10 cellular contexts compared by ENCODE assay signal in genomic region chr15:96329403-96329981, GRCh38. TPM values are rescaled to one million over a fixed set of nuclear protein-coding genes. Genes with fewer than 3 reads are reported as not detected.
DNase-seq lines count a peak whose midpoint lies in the region; ATAC-seq, FAIRE-seq and TF ChIP-seq lines count a peak whose summit lies in the region.
"Had no signal": no experiment of that assay in that cellular context is flagged by ENCODE, and none has a peak within 500 bp of the region (broad histone marks: within the 10 kb centered on the region; RNA-seq: fewer than 3 reads in every experiment).

No MANE protein-coding gene starts in this region.

- H3K9me3 ChIP-seq in IMR-90 (ENCODE audit: control insufficient read depth, insufficient read depth, low read length): no peaks in the 10 kb centered on the region
- no peaks in the 10 kb centered on the region for H3K9me3 ChIP-seq in endodermal cell (ENCODE audit: control insufficient read depth, low read length)

- dilution Hi-C loops in IMR-90 (cut with HindIII; ENCODE audit: low sequenced_read_pairs, unreplicated experiment): no loop called here

- in situ Hi-C loops in IMR-90 (cut with MboI; ENCODE audit: low sequenced_read_pairs): loop anchor here (5.0 to 25.0 kb wide), 2 partner anchors 767 to 1072 kb away; no protein-coding TSS in a partner anchor

- FAIRE-seq in RCC 7860 (lab: Jason Lieb, UNC): no peak

- H3K14ac ChIP-seq in IMR-90 (replicated peaks; ENCODE audit: low read depth, low read length): peak overlapping the region; percentile 76

- H3K36me3 Mint-ChIP-seq in endodermal cell (ENCODE audit: low read depth): no peaks in the 10 kb centered on the region
- H3K36me3 Mint-ChIP-seq in nephron (ENCODE audit: low read depth): peaks cover 29% of the 10 kb centered on the region
- peaks cover 5% of the 10 kb centered on the region for H3K36me3 Mint-ChIP-seq in activated CD4-positive, alpha-beta T cell treated with anti-CD3 and anti-CD28 coated beads, Interleukin-2, amount 10 ng/mL, durations not matched to agents 7 days and 5 days (ENCODE audit: low read depth)

- H3K27me3 ChIP-seq in IMR-90 (ENCODE audit: control insufficient read depth, insufficient read depth, low read length) (no peaks in the 10 kb centered on the region), endodermal cell (ENCODE audit: control insufficient read depth, insufficient read depth, low read length, poor library complexity, severe bottlenecking) (peaks cover 90% of the 10 kb centered on the region)

- H2AFZ ChIP-seq in IMR-90 (replicated peaks; ENCODE audit: low read length, poor library complexity): peak overlapping the region; percentile 9

- peak overlapping the region; percentile 72 for H4K91ac ChIP-seq in IMR-90 (ENCODE audit: insufficient read depth, low read depth, low read length)

- H3K27me3 Mint-ChIP-seq in endodermal cell (ENCODE audit: insufficient read depth) (peaks cover 92% of the 10 kb centered on the region), nephron (ENCODE audit: low read depth) (peaks cover 1% of the 10 kb centered on the region)
- peaks cover 83% of the 10 kb centered on the region for H3K27me3 Mint-ChIP-seq in activated CD4-positive, alpha-beta T cell treated with anti-CD3 and anti-CD28 coated beads, Interleukin-2, amount 10 ng/mL, durations not matched to agents 7 days and 5 days

- H3K4me3 Mint-ChIP-seq in endodermal cell: peak overlapping the region; percentile 66
- H3K4me3 Mint-ChIP-seq in nephron: peak overlapping the region; percentile 94 to 100 (median 98)
- H3K4me3 Mint-ChIP-seq in activated CD4-positive, alpha-beta T cell treated with anti-CD3 and anti-CD28 coated beads, Interleukin-2, amount 10 ng/mL, durations not matched to agents 7 days and 5 days: no peak overlapping the region

- peak overlapping the region; percentile 90 for H3K4me2 ChIP-seq in IMR-90 (ENCODE audit: low read depth, low read length)

- intact Hi-C loops in IMR-90 (cut with micrococcal nuclease): loop anchor here (5.0 to 10.0 kb wide), 8 partner anchors 147 to 922 kb away; no protein-coding TSS in a partner anchor

- no CpG with 5 or more reads among the region's 8 CpGs for WGBS in IMR-90 (ENCODE audit: extremely low coverage in 2 of 2, insufficient read length in 1 of 2), 2 experiments
- 20 to 27% methylated on average over 5 to 7 of the region's 8 CpGs for whole genome bisulfite sequencing in endodermal cell (ENCODE audit: insufficient coverage in 1 of 2, insufficient read length in 1 of 2), 2 experiments

- H3K4me1 ChIP-seq in IMR-90 (ENCODE audit: control insufficient read depth, insufficient read depth, low read length) (peaks cover 4% of the 10 kb centered on the region), endodermal cell (ENCODE audit: control insufficient read depth, insufficient read depth, low read length) (no peaks in the 10 kb centered on the region)

- H4K8ac ChIP-seq in IMR-90 (ENCODE audit: low read depth in 2 of 2, low read length in 2 of 2): peak overlapping the region; percentile 44 to 86

- no peak for ATAC-seq in IMR-90 (ENCODE audit: low read depth)

- H3K27ac ChIP-seq in IMR-90 (ENCODE audit: insufficient read depth, low read length): peak overlapping the region; percentile 82
- no peak overlapping the region for H3K27ac ChIP-seq in endodermal cell (ENCODE audit: low read depth, low read length)

- CTCF ChIA-PET in IMR-90 (lab: Yijun Ruan, JAX): interaction anchor here (0.6 kb wide), 3 partner anchors 9 to 289 kb away, joined by 3 to 4 read pairs (median 3); no protein-coding TSS in a partner anchor
- CTCF ChIA-PET in activated CD4-positive, alpha-beta T cell treated with anti-CD3 and anti-CD28 coated beads, Interleukin-2, amount 10 ng/mL, durations not matched to agents 7 days and 5 days (lab: Charles Lee): no interaction called here

- H3K9ac ChIP-seq in IMR-90 (ENCODE audit: low read depth, low read length): peak overlapping the region; percentile 79
- no peak overlapping the region for H3K9ac ChIP-seq in endodermal cell (ENCODE audit: extremely low read depth, low read length, poor library complexity, severe bottlenecking)

- H4K20me1 ChIP-seq in IMR-90 (ENCODE audit: insufficient read depth, low read length): peaks cover 19% of the 10 kb centered on the region

- peak overlapping the region; percentile 55 for H2AK5ac ChIP-seq in IMR-90 (ENCODE audit: low read depth, low read length)

- no peaks in the 10 kb centered on the region for H3K9me1 ChIP-seq in IMR-90 (ENCODE audit: insufficient read depth, low read length)

- TF ChIP-seq CTCF in AG09309 (IDR thresholded peaks at IDR 0.05; ENCODE audit: control insufficient read depth, insufficient read depth, low read depth, low read length, missing control alignments) (no peak), IMR-90 (conservative IDR thresholded peaks at IDR 0.05; ENCODE audit: low read depth, low read length) (no peak), endodermal cell (conservative IDR thresholded peaks at IDR 0.05) (no peak), nephron (IDR thresholded peaks at IDR 0.05; ENCODE audit: unreplicated experiment in 3 of 3) (no peak)

- H3K9me3 Mint-ChIP-seq in endodermal cell (peaks cover 1% of the 10 kb centered on the region), nephron (peaks cover 2% of the 10 kb centered on the region)
- no peaks in the 10 kb centered on the region for H3K9me3 Mint-ChIP-seq in activated CD4-positive, alpha-beta T cell treated with anti-CD3 and anti-CD28 coated beads, Interleukin-2, amount 10 ng/mL, durations not matched to agents 7 days and 5 days

- POLR2A ChIA-PET in IMR-90 (lab: Charles Lee; ENCODE audit: unreplicated experiment): no interaction called here
- POLR2A ChIA-PET in activated CD4-positive, alpha-beta T cell treated with anti-CD3 and anti-CD28 coated beads, Interleukin-2, amount 10 ng/mL, durations not matched to agents 7 days and 5 days (lab: Charles Lee): no interaction called here

- H3K4me1 Mint-ChIP-seq in endodermal cell (peaks cover 38% of the 10 kb centered on the region), nephron (peaks cover 28% of the 10 kb centered on the region)
- peaks cover 7% of the 10 kb centered on the region for H3K4me1 Mint-ChIP-seq in activated CD4-positive, alpha-beta T cell treated with anti-CD3 and anti-CD28 coated beads, Interleukin-2, amount 10 ng/mL, durations not matched to agents 7 days and 5 days

- H4K5ac ChIP-seq in IMR-90 (ENCODE audit: low read depth, low read length): peak overlapping the region; percentile 84

- peaks cover 23% of the 10 kb centered on the region for H3K36me3 ChIP-seq in IMR-90 (ENCODE audit: control insufficient read depth, insufficient read depth, low read length)
- no peaks in the 10 kb centered on the region for H3K36me3 ChIP-seq in endodermal cell (ENCODE audit: control insufficient read depth, insufficient read depth, low read length)

- H2AK9ac ChIP-seq in IMR-90 (replicated peaks; ENCODE audit: low read depth, low read length, poor library complexity): peak overlapping the region; percentile 31

- peak overlapping the region; percentile 94 for H2BK5ac ChIP-seq in IMR-90 (ENCODE audit: low read depth, low read length, poor library complexity, severe bottlenecking)

- peak overlapping the region; percentile 52; the same call in 1 of the 2 replicates for H2BK20ac ChIP-seq in IMR-90 (ENCODE audit: low read depth, low read length)

- peak overlapping the region; percentile 85 for H3K4ac ChIP-seq in IMR-90 (ENCODE audit: low read depth, low read length)

- H3K23ac ChIP-seq in IMR-90 (ENCODE audit: low read depth, low read length): peak overlapping the region; percentile 87

- no peak for TF ChIP-seq RAD21 in IMR-90 (IDR thresholded peaks at IDR 0.05; ENCODE audit: low read length)

- H2BK15ac ChIP-seq in IMR-90 (ENCODE audit: low read depth, low read length): peak overlapping the region; percentile 35; the same call in 2 of the 3 replicates

- H3K18ac ChIP-seq in IMR-90 (ENCODE audit: low read depth, low read length): peak overlapping the region; percentile 70

- BruUV-seq in IMR-90 (replicated peaks; lab: Mats Ljungman, UMichigan): no TSS peak

- no peak for DNase-seq in AG09309 (ENCODE audit: low read depth)
- DNase-seq in IMR-90: no peak
- DNase-seq in endodermal cell: no peak
- no peak for DNase-seq in NCI-H2107 (lab: John Stamatoyannopoulos, UW)
- no peak for DNase-seq in NCI-H1930 (lab: John Stamatoyannopoulos, UW)
- no peak for DNase-seq in RCC 7860 (ENCODE audit: low spot score)
- DNase-seq in activated CD4-positive, alpha-beta T cell treated with anti-CD3 and anti-CD28 coated beads, Interleukin-2, amount 10 ng/mL, durations not matched to agents 7 days and 5 days: no peak
- DNase-seq: activated effector memory CD4-positive, alpha-beta T cell treated with Interleukin-2 at 50 U/mL for 16 hours; NCI-H1417 treated with DMSO at 0.1 percent for 48 hours had no signal

- peak overlapping the region; percentile 58 for H3K4me3 ChIP-seq in AG09309 (ENCODE audit: control insufficient read depth, low read depth, low read length)
- peak overlapping the region; percentile 67 for H3K4me3 ChIP-seq in IMR-90 (ENCODE audit: insufficient read depth, low read depth, low read length)
- H3K4me3 ChIP-seq in endodermal cell (ENCODE audit: low read length): peak overlapping the region; percentile 78

- peak overlapping the region; percentile 67 for H3K56ac ChIP-seq in IMR-90 (ENCODE audit: extremely low read depth, insufficient read depth, low read length)

- no peak for TF ChIP-seq POLR2A in IMR-90 (IDR thresholded peaks at IDR 0.05; ENCODE audit: low read depth, low read length)

- no peak overlapping the region for H3K27ac Mint-ChIP-seq in endodermal cell
- peak overlapping the region; percentile 98 to 99 (median 99) for H3K27ac Mint-ChIP-seq in nephron
- no peak overlapping the region for H3K27ac Mint-ChIP-seq in activated CD4-positive, alpha-beta T cell treated with anti-CD3 and anti-CD28 coated beads, Interleukin-2, amount 10 ng/mL, durations not matched to agents 7 days and 5 days

- H3K79me1 ChIP-seq in IMR-90 (ENCODE audit: low read depth in 1 of 2, low read length in 2 of 2): peaks cover 6 to 12% of the 10 kb centered on the region in 2 experiments; a peak in 2 of 4 replicates

- H2BK120ac ChIP-seq in IMR-90 (ENCODE audit: low read depth, low read length): peak overlapping the region; percentile 83

TF ChIP-seq in IMR-90, 13 proteins besides CTCF, POLR2A, EP300 and RAD21 (continues in another document):
- TF ChIP-seq BHLHE40 (IDR thresholded peaks at IDR 0.05; ENCODE audit: low read depth, low read length) (no peak), MAFK (IDR thresholded peaks at IDR 0.05; ENCODE audit: low read depth, low read length) (no peak), NFE2L2 (IDR thresholded peaks at IDR 0.05; ENCODE audit: low read depth, low read length) (0 out of 2 replicates have a peak, but pooled peaks have one; percentile 11)

RNA-seq across cellular contexts. Expression of gene NR2F2, which starts 1.0 kb away (rescaled TPM):
- total RNA-seq in IMR-90 (2012; rRNA removed) (20.3 and 28.1 TPM in 2 replicates), endodermal cell (1 to 10 TPM in 1 of 2 donors, under 1 TPM in 1; 0.73 to 3.3 TPM)
- 161 and 185 TPM in 2 replicates for polyA plus RNA-seq in IMR-90 (2012; rRNA removed)
- 113 and 142 TPM in 2 replicates for polyA plus RNA-seq in IMR-90 (2012; cell fraction: cytosol; rRNA removed)
- polyA plus RNA-seq in IMR-90 (2012; cell fraction: nucleus; rRNA removed; ENCODE audit: low replicate concordance): 109 and 182 TPM in 2 replicates
- 54.2 TPM for polyA plus RNA-seq in endodermal cell (2013, experiment 1 of 2)
- polyA plus RNA-seq in endodermal cell (2013, experiment 2 of 2): 40.9 TPM
- total RNA-seq in activated CD4-positive, alpha-beta T cell treated with anti-CD3 and anti-CD28 coated beads, Interleukin-2, amount 10 ng/mL, durations not matched to agents 7 days and 5 days: not detected

Comparison
In these comparisons a context has a peak if more than half of its experiments do, and no peak if none do; other contexts are left out.
1. H3K27ac Mint-ChIP-seq: peak in nephron (3 of 3); none in endodermal cell (single experiment) and activated CD4-positive, alpha-beta T cell treated with anti-CD3 and anti-CD28 coated beads, Interleukin-2, amount 10 ng/mL, durations not matched to agents 7 days and 5 days (single experiment).
2. Peak in every context shown above with its lines, with median percentiles within 50 percentile points of each other: H3K4me3 ChIP-seq.